ENCODE assay signal across 1 cellular context in genomic region chr14:94044476-94045091, GRCh38.
TF ChIP-seq lines count a peak whose summit lies in the region.

No MANE protein-coding gene starts in this region.

TF ChIP-seq in GM12878, 131 proteins besides CTCF, POLR2A, EP300 and RAD21:
- TF ChIP-seq NKRF (conservative IDR thresholded peaks at IDR 0.05) (no peak), ELK1 (IDR thresholded peaks at IDR 0.05; ENCODE audit: low read depth, low read length) (no peak), USF1 (IDR thresholded peaks at IDR 0.05; ENCODE audit: borderline replicate concordance, extremely low read length, insufficient read depth, low read depth, low read length) (no peak), ASH2L (IDR thresholded peaks at IDR 0.05; ENCODE audit: borderline replicate concordance, low read depth) (no peak), CUX1 (IDR thresholded peaks at IDR 0.05; ENCODE audit: insufficient replicate concordance, low read depth, low read length) (no peak), ATF2 (IDR thresholded peaks at IDR 0.05; ENCODE audit: low read length) (no peak), ZSCAN29 (IDR thresholded peaks at IDR 0.05) (no peak), SMARCA5 (IDR thresholded peaks at IDR 0.05) (no peak), MXI1 (IDR thresholded peaks at IDR 0.05; ENCODE audit: low read depth, low read length) (no peak), TAF1 (IDR thresholded peaks at IDR 0.05; ENCODE audit: borderline replicate concordance, low read depth, low read length) (no peak), CBX5 (IDR thresholded peaks at IDR 0.05; ENCODE audit: low read depth) (no peak), CREB1 (IDR thresholded peaks at IDR 0.05; ENCODE audit: low read depth) (no peak), KDM1A (IDR thresholded peaks at IDR 0.05; ENCODE audit: borderline replicate concordance) (no peak), GABPA (IDR thresholded peaks at IDR 0.05; ENCODE audit: low read depth) (no peak), MTA3 (IDR thresholded peaks at IDR 0.05; ENCODE audit: borderline replicate concordance, low read length) (no peak)
